ENCODE assay signal across 18 cellular contexts in genomic region chr2:54380627-54381026, GRCh38.
"Had no signal": no experiment of that assay in that cellular context is flagged by ENCODE, and none has a peak within 500 bp of the region (broad histone marks: within the 10 kb centered on the region; RNA-seq: fewer than 3 reads in every experiment).

No MANE protein-coding gene starts in this region.

- H3K4me3 Mint-ChIP-seq: activated CD4-positive, alpha-beta T cell treated with anti-CD3 and anti-CD28 coated beads, Interleukin-2, amount 10 ng/mL, durations not matched to agents 24 days and 14 days; activated naive CD4-positive, alpha-beta T cell treated with anti-CD3 and anti-CD28 coated beads for 36 hours; dendritic cell treated with granulocyte-macrophage colony-stimulating factor and Interleukin-4, amounts not matched to agents 40 ng/mL and 50 ng/mL, for 4 days; natural killer cell treated with Interleukin-12 subunit alpha and Interleukin-12 subunit beta and Interleukin-15 and Interleukin-18, amount 100 ng/mL, for 72 hours; stimulated activated naive CD8-positive, alpha-beta T cell treated with anti-CD3 and anti-CD28 coated beads, Interleukin-15, amount 100 ng/mL, for 72 hours had no signal

- ATAC-seq: body of pancreas; natural killer cell treated with Interleukin-12 subunit alpha and Interleukin-12 subunit beta and Interleukin-15 and Interleukin-18, amount 100 ng/mL, for 72 hours; psoas muscle; stimulated activated naive CD8-positive, alpha-beta T cell treated with anti-CD3 and anti-CD28 coated beads, Interleukin-15, amount 100 ng/mL, for 72 hours had no signal

- DNase-seq: activated CD4-positive, alpha-beta T cell treated with anti-CD3 and anti-CD28 coated beads, Interleukin-2, amount 10 ng/mL, durations not matched to agents 24 days and 14 days; activated CD4-positive, CD25-positive, alpha-beta regulatory T cell; activated CD8-positive, alpha-beta memory T cell treated with anti-CD3 and anti-CD28 coated beads for 24 hours; activated naive CD4-positive, alpha-beta T cell treated with anti-CD3 and anti-CD28 coated beads for 36 hours; body of pancreas; cerebellar nuclear complex; esophagus squamous epithelium; foreskin fibroblast; glutamatergic neuron; kidney glomerular epithelial cell; mesenchymal stem cell; psoas muscle; sigmoid colon; spleen; stimulated activated naive CD8-positive, alpha-beta T cell treated with anti-CD3 and anti-CD28 coated beads, Interleukin-15, amount 100 ng/mL, for 72 hours had no signal

- H3K27me3 ChIP-seq: body of pancreas, esophagus squamous epithelium, sigmoid colon, spleen had no signal

- H3K27me3 Mint-ChIP-seq: dendritic cell treated with granulocyte-macrophage colony-stimulating factor and Interleukin-4, amounts not matched to agents 40 ng/mL and 50 ng/mL, for 4 days had no signal

- H3K9me3 ChIP-seq: body of pancreas, esophagus squamous epithelium, psoas muscle, sigmoid colon, spleen had no signal

- H3K36me3 Mint-ChIP-seq: natural killer cell treated with Interleukin-12 subunit alpha and Interleukin-12 subunit beta and Interleukin-15 and Interleukin-18, amount 100 ng/mL, for 72 hours had no signal

- H3K36me3 ChIP-seq: esophagus squamous epithelium, sigmoid colon, spleen had no signal

- H3K9me3 Mint-ChIP-seq: activated CD4-positive, alpha-beta T cell treated with anti-CD3 and anti-CD28 coated beads, Interleukin-2, amount 10 ng/mL, durations not matched to agents 24 days and 14 days; activated naive CD4-positive, alpha-beta T cell treated with anti-CD3 and anti-CD28 coated beads for 36 hours; dendritic cell treated with granulocyte-macrophage colony-stimulating factor and Interleukin-4, amounts not matched to agents 40 ng/mL and 50 ng/mL, for 4 days; natural killer cell treated with Interleukin-12 subunit alpha and Interleukin-12 subunit beta and Interleukin-15 and Interleukin-18, amount 100 ng/mL, for 72 hours; stimulated activated naive CD8-positive, alpha-beta T cell treated with anti-CD3 and anti-CD28 coated beads, Interleukin-15, amount 100 ng/mL, for 72 hours had no signal

- H3K4me3 ChIP-seq: body of pancreas, esophagus squamous epithelium, psoas muscle, sigmoid colon, SK-N-MC, spleen had no signal

- H3K4me1 ChIP-seq: body of pancreas, esophagus squamous epithelium, sigmoid colon, spleen had no signal

- H3K27ac Mint-ChIP-seq: activated CD4-positive, alpha-beta T cell treated with anti-CD3 and anti-CD28 coated beads, Interleukin-2, amount 10 ng/mL, durations not matched to agents 24 days and 14 days; activated naive CD4-positive, alpha-beta T cell treated with anti-CD3 and anti-CD28 coated beads for 36 hours; dendritic cell treated with granulocyte-macrophage colony-stimulating factor and Interleukin-4, amounts not matched to agents 40 ng/mL and 50 ng/mL, for 4 days; natural killer cell treated with Interleukin-12 subunit alpha and Interleukin-12 subunit beta and Interleukin-15 and Interleukin-18, amount 100 ng/mL, for 72 hours; stimulated activated naive CD8-positive, alpha-beta T cell treated with anti-CD3 and anti-CD28 coated beads, Interleukin-15, amount 100 ng/mL, for 72 hours had no signal

- H3K4me1 Mint-ChIP-seq: activated CD4-positive, alpha-beta T cell treated with anti-CD3 and anti-CD28 coated beads, Interleukin-2, amount 10 ng/mL, durations not matched to agents 24 days and 14 days; stimulated activated naive CD8-positive, alpha-beta T cell treated with anti-CD3 and anti-CD28 coated beads, Interleukin-15, amount 100 ng/mL, for 72 hours had no signal

- H3K27ac ChIP-seq: body of pancreas, esophagus squamous epithelium, psoas muscle, sigmoid colon, SK-N-MC, spleen had no signal
